24 cellular contexts compared by ENCODE assay signal in genomic region chr12:103672401-103673119, GRCh38.
DNase-seq lines count a peak whose midpoint lies in the region; ATAC-seq, FAIRE-seq and TF ChIP-seq lines count a peak whose summit lies in the region.
"Had no signal": no experiment of that assay in that cellular context is flagged by ENCODE, and none has a peak within 500 bp of the region (broad histone marks: within the 10 kb centered on the region; RNA-seq: fewer than 3 reads in every experiment).

No MANE protein-coding gene starts in this region.

- H3K4me1 ChIP-seq in small intestine (ENCODE audit: control insufficient read depth in 2 of 2, insufficient read depth in 1 of 2, low read depth in 1 of 2, low read length in 1 of 2): peaks cover 0 to 8% of the 10 kb centered on the region in 2 donors
- H3K4me1 ChIP-seq: SJSA1 had no signal

- H3K27me3 Mint-ChIP-seq in activated CD4-positive, alpha-beta T cell treated with anti-CD3 and anti-CD28 coated beads, Interleukin-2, amount 10 ng/mL, durations not matched to agents 7 days and 5 days: no peaks in the 10 kb centered on the region
- H3K27me3 Mint-ChIP-seq: activated naive CD8-positive, alpha-beta T cell treated with anti-CD3 and anti-CD28 coated beads for 36 hours had no signal

- 14 to 59% (median 39%) methylated on average over 10 of the region's 10 CpGs for WGBS in small intestine, 3 donors

- DNase-seq in GM03348 (ENCODE audit: low spot score) (peak; percentile 50), kidney tubule cell (ENCODE audit: low spot score) (peak; percentile 9), small intestine (peak; percentile 94), amniotic stem cell (lab: John Stamatoyannopoulos, UW) (no peak)
- DNase-seq in activated CD4-positive, alpha-beta T cell treated with anti-CD3 and anti-CD28 coated beads, Interleukin-2, amount 10 ng/mL, durations not matched to agents 7 days and 5 days: no peak
- DNase-seq in activated CD8-positive, alpha-beta memory T cell treated with anti-CD3 and anti-CD28 coated beads, Interleukin-2, amount 50 U/mL, for 48 hours: no peak
- DNase-seq: activated naive CD8-positive, alpha-beta T cell treated with anti-CD3 and anti-CD28 coated beads for 36 hours; brain microvascular endothelial cell; DMS 273 treated with DMSO at 0.1 percent for 48 hours; GDM1; glutamatergic neuron; NCI-H1092 treated with DMSO at 0.1 percent for 48 hours; NK-92 treated with Interleukin-12 subunit alpha and Interleukin-12 subunit beta, amount 100 ng/mL, for 24 hours had no signal

- H3K36me3 ChIP-seq in small intestine (ENCODE audit: control insufficient read depth in 2 of 2, insufficient read depth in 2 of 2, low read length in 2 of 2): no peaks in the 10 kb centered on the region
- H3K36me3 ChIP-seq: brain microvascular endothelial cell, SJSA1 had no signal

- no peak overlapping the region for H3K27ac Mint-ChIP-seq in activated CD4-positive, alpha-beta T cell treated with anti-CD3 and anti-CD28 coated beads, Interleukin-2, amount 10 ng/mL, durations not matched to agents 7 days and 5 days
- H3K27ac Mint-ChIP-seq: activated naive CD8-positive, alpha-beta T cell treated with anti-CD3 and anti-CD28 coated beads for 36 hours; activated T-helper 2 cell treated with anti-CD3 and anti-CD28 coated beads, Interferon-gamma antibody, Interleukin-2, Interleukin-4, amounts not matched to agents 10 μg/mL and 5 μg/mL and 100 μg/mL, durations not matched to agents 14 hours and 24 hours and 36 hours; CD14-positive monocyte; nephron; T-helper 1 cell treated with Interleukin-12 subunit alpha and Interleukin-12 subunit beta and Interleukin-4 antibody, amounts not matched to agents 30 μg/mL and 1 μg/mL, for 36 hours had no signal

- FAIRE-seq in small intestine (lab: Jason Lieb, UNC): no peak
- FAIRE-seq: H54, K562 had no signal

- H3K9me3 ChIP-seq in small intestine (ENCODE audit: control insufficient read depth, low read depth): no peaks in the 10 kb centered on the region
- H3K9me3 ChIP-seq: SJSA1 had no signal

- TF ChIP-seq CTCF in VCaP (conservative IDR thresholded peaks at IDR 0.05): no peak

- CTCF ChIA-PET in activated CD4-positive, alpha-beta T cell treated with anti-CD3 and anti-CD28 coated beads, Interleukin-2, amount 10 ng/mL, durations not matched to agents 7 days and 5 days (lab: Charles Lee): no interaction called here

- no peak for ATAC-seq in HG02981 (IDR thresholded peaks at IDR 0.05; ENCODE audit: unreplicated experiment)
- ATAC-seq: K562, Panc1 had no signal

- H3K4me3 Mint-ChIP-seq in activated CD4-positive, alpha-beta T cell treated with anti-CD3 and anti-CD28 coated beads, Interleukin-2, amount 10 ng/mL, durations not matched to agents 7 days and 5 days: no peak overlapping the region
- H3K4me3 Mint-ChIP-seq: activated naive CD8-positive, alpha-beta T cell treated with anti-CD3 and anti-CD28 coated beads for 36 hours; CD14-positive monocyte; endodermal cell; nephron; T-helper 1 cell treated with Interleukin-12 subunit alpha and Interleukin-12 subunit beta and Interleukin-4 antibody, amounts not matched to agents 30 μg/mL and 1 μg/mL, for 36 hours had no signal

- H3K9me3 Mint-ChIP-seq in activated CD4-positive, alpha-beta T cell treated with anti-CD3 and anti-CD28 coated beads, Interleukin-2, amount 10 ng/mL, durations not matched to agents 7 days and 5 days: no peaks in the 10 kb centered on the region
- H3K9me3 Mint-ChIP-seq: activated naive CD8-positive, alpha-beta T cell treated with anti-CD3 and anti-CD28 coated beads for 36 hours; activated T-helper 2 cell treated with anti-CD3 and anti-CD28 coated beads, Interferon-gamma antibody, Interleukin-2, Interleukin-4, amounts not matched to agents 10 μg/mL and 5 μg/mL and 100 μg/mL, durations not matched to agents 14 hours and 24 hours and 36 hours; CD14-positive monocyte; endodermal cell; nephron; T-helper 1 cell treated with Interleukin-12 subunit alpha and Interleukin-12 subunit beta and Interleukin-4 antibody, amounts not matched to agents 30 μg/mL and 1 μg/mL, for 36 hours had no signal

- no peaks in the 10 kb centered on the region for H3K36me3 Mint-ChIP-seq in activated CD4-positive, alpha-beta T cell treated with anti-CD3 and anti-CD28 coated beads, Interleukin-2, amount 10 ng/mL, durations not matched to agents 7 days and 5 days (ENCODE audit: low read depth)
- H3K36me3 Mint-ChIP-seq: activated naive CD8-positive, alpha-beta T cell treated with anti-CD3 and anti-CD28 coated beads for 36 hours; CD14-positive monocyte had no signal

- peak overlapping the region; percentile 67 for H3K27ac ChIP-seq in VCaP
- H3K27ac ChIP-seq in small intestine (ENCODE audit: low read depth in 1 of 2, low read length in 1 of 2): peak overlapping the region; percentile 90 to 94
- H3K27ac ChIP-seq: brain microvascular endothelial cell, SJSA1 had no signal

- no peak overlapping the region for H3K4me3 ChIP-seq in small intestine (ENCODE audit: low read depth in 1 of 2, low read length in 2 of 2)
- H3K4me3 ChIP-seq: K562, SJSA1 had no signal

- H3K4me1 Mint-ChIP-seq in activated CD4-positive, alpha-beta T cell treated with anti-CD3 and anti-CD28 coated beads, Interleukin-2, amount 10 ng/mL, durations not matched to agents 7 days and 5 days: no peaks in the 10 kb centered on the region
- H3K4me1 Mint-ChIP-seq: activated naive CD8-positive, alpha-beta T cell treated with anti-CD3 and anti-CD28 coated beads for 36 hours; CD14-positive monocyte had no signal

- H3K27me3 ChIP-seq in small intestine (ENCODE audit: control insufficient read depth in 2 of 2, insufficient read depth in 2 of 2, low read length in 2 of 2): no peaks in the 10 kb centered on the region
- H3K27me3 ChIP-seq: brain microvascular endothelial cell, SJSA1 had no signal

- POLR2A ChIA-PET in activated CD4-positive, alpha-beta T cell treated with anti-CD3 and anti-CD28 coated beads, Interleukin-2, amount 10 ng/mL, durations not matched to agents 7 days and 5 days (lab: Charles Lee): no interaction called here

Comparison
In these comparisons a context has a peak if more than half of its experiments do, and no peak if none do; other contexts are left out.
1. DNase-seq: peak in GM03348 (single experiment), kidney tubule cell (single experiment) and small intestine (single experiment); none in activated CD4-positive, alpha-beta T cell treated with anti-CD3 and anti-CD28 coated beads, Interleukin-2, amount 10 ng/mL, durations not matched to agents 7 days and 5 days (single experiment), activated CD8-positive, alpha-beta memory T cell treated with anti-CD3 and anti-CD28 coated beads, Interleukin-2, amount 50 U/mL, for 48 hours (single experiment) and amniotic stem cell (single experiment).